In genomic region chr2:87229091-87229689, GRCh38 we compare ENCODE assay signal across 8 cellular contexts.
DNase-seq lines count a peak whose midpoint lies in the region; ATAC-seq and TF ChIP-seq lines count a peak whose summit lies in the region.
"Not testable (repeated sequence)": the region's sequence is repeated elsewhere in the genome, so short reads cannot be mapped to it uniquely, and the experiment has no call there.

No MANE protein-coding gene starts in this region.

- TF ChIP-seq POLR2A in tibial nerve (IDR thresholded peaks at IDR 0.05) = not testable (repeated sequence)

- H3K9me3 Mint-ChIP-seq in chondrocyte (ENCODE audit: low read depth); naive thymus-derived CD8-positive, alpha-beta T cell: not testable (repeated sequence)

- TF ChIP-seq EP300 in tibial nerve (IDR thresholded peaks at IDR 0.05) = peak in 1 of 2 donors; percentile 38

- H3K27me3 Mint-ChIP-seq in chondrocyte (ENCODE audit: low read depth); naive thymus-derived CD8-positive, alpha-beta T cell: not testable (repeated sequence)

- POLR2A ChIA-PET in naive thymus-derived CD8-positive, alpha-beta T cell (lab: Charles Lee) = not testable (repeated sequence)

- not testable (repeated sequence) for H3K36me3 ChIP-seq in cardiac muscle cell, tibial nerve

- DNase-seq in EL (peak; percentile 8), cardiac muscle cell (ENCODE audit: low read depth in 1 of 2, low spot score in 1 of 2) (peak in 1 of 2 donors; percentile 43)
- not testable (repeated sequence) for DNase-seq in chondrocyte (ENCODE audit: low spot score); tibial nerve (ENCODE audit: low spot score in 2 of 2)
- peak in 3 of 10 donors; percentile 21 to 35 (median 32) for DNase-seq in naive thymus-derived CD8-positive, alpha-beta T cell

- ATAC-seq in GM21619 (IDR thresholded peaks at IDR 0.05; ENCODE audit: unreplicated experiment) (peak; percentile 66), HG03432 (IDR thresholded peaks at IDR 0.05; ENCODE audit: unreplicated experiment) (peak; percentile 51)
- peak; percentile 80 to 83 for ATAC-seq in activated CD4-positive, CD25-positive, alpha-beta regulatory T cell treated with anti-CD3 and anti-CD28 coated beads, Interleukin-2, amount 50 U/mL, for 24 hours
- ATAC-seq in naive thymus-derived CD8-positive, alpha-beta T cell = peak; percentile 46 to 67

- H3K27me3 ChIP-seq in cardiac muscle cell, tibial nerve: not testable (repeated sequence)

- not testable (repeated sequence) for H3K27ac Mint-ChIP-seq in chondrocyte (ENCODE audit: unreplicated experiment); naive thymus-derived CD8-positive, alpha-beta T cell

- not testable (repeated sequence) for H3K4me1 Mint-ChIP-seq in chondrocyte (ENCODE audit: low read depth); naive thymus-derived CD8-positive, alpha-beta T cell

- not testable (repeated sequence) for H3K9me3 ChIP-seq in cardiac muscle cell (ENCODE audit: low read depth); tibial nerve

- not testable (repeated sequence) for H3K36me3 Mint-ChIP-seq in chondrocyte (ENCODE audit: low read depth); naive thymus-derived CD8-positive, alpha-beta T cell

- H3K4me3 ChIP-seq in cardiac muscle cell, tibial nerve: not testable (repeated sequence)

- peak; percentile 75 for TF ChIP-seq CTCF in chondrocyte (IDR thresholded peaks at IDR 0.05)
- TF ChIP-seq CTCF in cardiac muscle cell (IDR thresholded peaks at IDR 0.05; ENCODE audit: low read depth, low read length) = peak; percentile 44
- TF ChIP-seq CTCF in tibial nerve (IDR thresholded peaks at IDR 0.05) = peak in 3 of 5 experiments; percentile 23 to 44 (median 23)

- not testable (repeated sequence) for H3K4me3 Mint-ChIP-seq in chondrocyte (ENCODE audit: unreplicated experiment); naive thymus-derived CD8-positive, alpha-beta T cell

- not testable (repeated sequence) for H3K27ac ChIP-seq in cardiac muscle cell
- H3K27ac ChIP-seq in tibial nerve = peak overlapping the region in 1 of 4 donors; percentile 51

- WGBS in tibial nerve, 2 donors = 0% methylated on average over 2 of the region's 4 CpGs; no CpG with 5 or more reads in 1 of the 2 donors

- H3K4me1 ChIP-seq in cardiac muscle cell (ENCODE audit: low read depth); tibial nerve: not testable (repeated sequence)

Comparison
In these comparisons a context has a peak if more than half of its experiments do, and no peak if none do; other contexts are left out.
1. CTCF ChIP-seq: peak in every context shown above with its lines; median percentile 75 in chondrocyte; 44 in cardiac muscle cell; 23 in tibial nerve.